Comparison of ENCODE assay signal across 1 cellular context in the genomic region with DNA sequence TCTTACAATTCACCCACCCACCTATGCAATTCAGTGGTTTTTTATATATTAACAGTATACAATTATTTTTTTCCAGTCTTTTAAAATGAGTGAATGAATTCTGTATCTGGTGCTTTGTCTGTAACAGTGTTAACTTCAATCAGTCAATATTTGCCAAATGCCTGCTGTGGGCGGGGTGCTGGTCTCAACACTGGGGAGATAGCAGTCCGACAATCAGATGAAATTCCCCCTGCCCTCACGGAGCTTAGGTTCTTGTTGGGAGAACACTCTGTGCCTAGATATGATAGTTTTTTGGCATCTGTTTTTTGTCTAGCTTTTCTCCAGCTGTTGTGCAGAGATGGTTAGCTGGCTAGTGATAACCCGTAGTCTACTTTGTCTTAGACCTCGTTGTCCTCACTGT.
TF ChIP-seq lines count a peak whose summit lies in the region.

No MANE protein-coding gene starts in this region.

TF ChIP-seq in IMR-90, 13 proteins besides CTCF, POLR2A, EP300 and RAD21:
- TF ChIP-seq, protein P1, sequence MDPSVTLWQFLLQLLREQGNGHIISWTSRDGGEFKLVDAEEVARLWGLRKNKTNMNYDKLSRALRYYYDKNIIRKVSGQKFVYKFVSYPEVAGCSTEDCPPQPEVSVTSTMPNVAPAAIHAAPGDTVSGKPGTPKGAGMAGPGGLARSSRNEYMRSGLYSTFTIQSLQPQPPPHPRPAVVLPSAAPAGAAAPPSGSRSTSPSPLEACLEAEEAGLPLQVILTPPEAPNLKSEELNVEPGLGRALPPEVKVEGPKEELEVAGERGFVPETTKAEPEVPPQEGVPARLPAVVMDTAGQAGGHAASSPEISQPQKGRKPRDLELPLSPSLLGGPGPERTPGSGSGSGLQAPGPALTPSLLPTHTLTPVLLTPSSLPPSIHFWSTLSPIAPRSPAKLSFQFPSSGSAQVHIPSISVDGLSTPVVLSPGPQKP (IDR thresholded peaks at IDR 0.05; ENCODE audit: borderline replicate concordance, low read depth, low read length): no peak
- TF ChIP-seq CHD1 (IDR thresholded peaks at IDR 0.05; ENCODE audit: low read depth, low read length): no peak
- TF ChIP-seq, protein P2, sequence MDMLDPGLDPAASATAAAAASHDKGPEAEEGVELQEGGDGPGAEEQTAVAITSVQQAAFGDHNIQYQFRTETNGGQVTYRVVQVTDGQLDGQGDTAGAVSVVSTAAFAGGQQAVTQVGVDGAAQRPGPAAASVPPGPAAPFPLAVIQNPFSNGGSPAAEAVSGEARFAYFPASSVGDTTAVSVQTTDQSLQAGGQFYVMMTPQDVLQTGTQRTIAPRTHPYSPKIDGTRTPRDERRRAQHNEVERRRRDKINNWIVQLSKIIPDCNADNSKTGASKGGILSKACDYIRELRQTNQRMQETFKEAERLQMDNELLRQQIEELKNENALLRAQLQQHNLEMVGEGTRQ (IDR thresholded peaks at IDR 0.05; ENCODE audit: low read depth, low read length): no peak
- TF ChIP-seq NFE2L2 (IDR thresholded peaks at IDR 0.05; ENCODE audit: low read depth, low read length): no peak
- TF ChIP-seq RCOR1 (IDR thresholded peaks at IDR 0.05; ENCODE audit: insufficient replicate concordance, low read length): no peak
- no peak for TF ChIP-seq RFX5 (IDR thresholded peaks at IDR 0.05; ENCODE audit: low read depth, low read length)
- no peak for TF ChIP-seq CEBPB (IDR thresholded peaks at IDR 0.05; ENCODE audit: low read depth, low read length)
- TF ChIP-seq MAZ (IDR thresholded peaks at IDR 0.05; ENCODE audit: borderline replicate concordance, low read depth, low read length): no peak
- no peak for TF ChIP-seq MXI1 (IDR thresholded peaks at IDR 0.05; ENCODE audit: borderline replicate concordance, low read depth, low read length)
- TF ChIP-seq MAFK (IDR thresholded peaks at IDR 0.05; ENCODE audit: low read depth, low read length): no peak
- no peak for TF ChIP-seq SMC3 (IDR thresholded peaks at IDR 0.05; ENCODE audit: low read depth, low read length)
- TF ChIP-seq BHLHE40 (IDR thresholded peaks at IDR 0.05; ENCODE audit: low read depth, low read length): no peak
